In the genomic region with DNA sequence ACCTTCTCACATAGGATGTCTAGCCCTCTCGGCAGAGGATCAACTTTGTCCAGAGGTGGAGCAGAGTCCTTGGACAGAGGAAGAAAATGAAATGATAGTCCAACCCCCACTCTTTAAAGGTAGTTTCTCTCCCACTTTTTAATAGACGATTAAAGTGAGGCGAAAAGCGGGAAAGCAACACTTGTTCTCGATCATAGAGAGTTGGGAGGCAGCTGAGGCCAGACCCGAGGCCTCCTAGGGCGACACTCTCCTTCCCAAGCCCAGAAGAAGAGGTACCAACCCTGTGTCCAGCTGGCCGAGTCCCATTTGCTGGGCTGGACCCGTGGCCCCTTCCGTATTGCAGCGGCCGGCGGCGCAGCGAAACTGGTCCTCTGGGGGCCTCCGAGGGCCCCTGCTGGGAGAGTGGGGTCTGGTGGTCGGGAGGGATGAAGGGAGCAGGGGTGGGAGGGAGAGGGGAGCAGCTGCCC, we compare ENCODE assay signal across 10 cellular contexts. TPM values are rescaled to one million over a fixed set of nuclear protein-coding genes. Genes with fewer than 3 reads are reported as not detected.
A peak's percentile ranks its signal among the peaks of the same experiment; 100 is the strongest.
DNase-seq lines count a peak whose midpoint lies in the region; ATAC-seq and TF ChIP-seq lines count a peak whose summit lies in the region.
"Had no signal": no experiment of that assay in that cellular context is flagged by ENCODE, and none has a peak within 500 bp of the region (broad histone marks: within the 10 kb centered on the region; RNA-seq: fewer than 3 reads in every experiment).

No MANE protein-coding gene starts in this region.

- POLR2A ChIA-PET in CD4-positive, alpha-beta T cell (lab: Charles Lee), result no interaction called here

- peaks cover 12 to 90% (median 86%) of the 10 kb centered on the region in 4 donors for H3K4me1 ChIP-seq in esophagus muscularis mucosa

- H3K36me3 Mint-ChIP-seq in CD4-positive, alpha-beta T cell (ENCODE audit: low read depth), result no peaks in the 10 kb centered on the region

- H3K27ac ChIP-seq in esophagus muscularis mucosa (replicated peaks in 1 of 4), result peak overlapping the region; percentile 85 to 89 (median 86)
- H3K27ac ChIP-seq in neural cell (ENCODE audit: low read length), result no peak overlapping the region
- no peak overlapping the region for H3K27ac ChIP-seq in CD4-positive, alpha-beta T cell (ENCODE audit: low read depth, low read length)

- no peaks in the 10 kb centered on the region for H3K79me2 ChIP-seq in neural cell (replicated peaks; ENCODE audit: insufficient read depth, low read length)

- H3K9ac ChIP-seq in neural cell (ENCODE audit: low read length), result no peak overlapping the region

- H3K4me3 ChIP-seq in esophagus muscularis mucosa, result peak overlapping the region; percentile 86 to 95 (median 90)
- H3K4me3 ChIP-seq in neural cell (ENCODE audit: low read length), result peak overlapping the region; percentile 58
- H3K4me3 ChIP-seq: mucosa of descending colon had no signal

- peak; percentile 2 for ATAC-seq in stimulated activated naive CD8-positive, alpha-beta T cell treated with anti-CD3 and anti-CD28 coated beads, Interleukin-15, amount 100 ng/mL, for 72 hours
- ATAC-seq in stimulated activated naive CD8-positive, alpha-beta T cell treated with anti-CD3 and anti-CD28 coated beads, Interleukin-15, Interleukin-2, amounts not matched to agents 100 U/mL and 50 U/mL, for 24 hours, result no peak
- no peak for ATAC-seq in CD4-positive, alpha-beta T cell (ENCODE audit: poor library complexity)
- ATAC-seq in HG03025 (IDR thresholded peaks at IDR 0.05; ENCODE audit: low FRiP score, unreplicated experiment), result no peak

- no peak overlapping the region for H3K4me2 ChIP-seq in neural cell (ENCODE audit: low read length)

- H3K36me3 ChIP-seq in esophagus muscularis mucosa, result no peaks in the 10 kb centered on the region
- H3K36me3 ChIP-seq in neural cell (ENCODE audit: insufficient read depth, low read length), result no peaks in the 10 kb centered on the region

- H3K27me3 ChIP-seq in esophagus muscularis mucosa (peaks cover 0 to 60% (median 0%) of the 10 kb centered on the region in 4 donors), neural cell (ENCODE audit: insufficient read depth, low read depth, low read length) (peaks cover 99% of the 10 kb centered on the region)
- H3K27me3 ChIP-seq in CD4-positive, alpha-beta T cell (ENCODE audit: control insufficient read depth, insufficient read depth, low read length), result peaks cover 90% of the 10 kb centered on the region

- H3K4me1 Mint-ChIP-seq in stimulated activated naive CD8-positive, alpha-beta T cell treated with anti-CD3 and anti-CD28 coated beads, Interleukin-15, amount 100 ng/mL, for 72 hours, result peaks cover 79% of the 10 kb centered on the region
- H3K4me1 Mint-ChIP-seq in CD4-positive, alpha-beta T cell (ENCODE audit: low read depth), result peaks cover 13% of the 10 kb centered on the region

- peaks cover 4% of the 10 kb centered on the region for H3F3A ChIP-seq in neural cell (ENCODE audit: insufficient read depth, low read length, poor library complexity, severe bottlenecking)

- TF ChIP-seq CTCF in esophagus muscularis mucosa (IDR thresholded peaks at IDR 0.05) (no peak), neural cell (IDR thresholded peaks at IDR 0.05; ENCODE audit: poor library complexity, severe bottlenecking) (no peak)
- no peak for TF ChIP-seq CTCF in CD4-positive, alpha-beta T cell (IDR thresholded peaks at IDR 0.05)

- H3K9me2 ChIP-seq in neural cell (ENCODE audit: insufficient read depth, low read length), result no peaks in the 10 kb centered on the region

- CTCF ChIA-PET in CD4-positive, alpha-beta T cell (lab: Charles Lee), result no interaction called here

- WGBS in esophagus muscularis mucosa, result 8% methylated on average over 15 of the region's 17 CpGs

- no peak overlapping the region for H3K4me3 Mint-ChIP-seq in stimulated activated naive CD8-positive, alpha-beta T cell treated with anti-CD3 and anti-CD28 coated beads, Interleukin-15, amount 100 ng/mL, for 72 hours
- no peak overlapping the region for H3K4me3 Mint-ChIP-seq in CD4-positive, alpha-beta T cell

- no peak for DNase-seq in stimulated activated naive CD8-positive, alpha-beta T cell treated with anti-CD3 and anti-CD28 coated beads, Interleukin-15, amount 100 ng/mL, for 72 hours
- no peak for DNase-seq in stimulated activated naive CD8-positive, alpha-beta T cell treated with anti-CD3 and anti-CD28 coated beads, Interleukin-15, Interleukin-2, amounts not matched to agents 100 U/mL and 50 U/mL, for 24 hours
- no peak for DNase-seq in esophagus muscularis mucosa (ENCODE audit: extremely low spot score)
- DNase-seq in CD4-positive, alpha-beta T cell, result no peak
- DNase-seq in activated T-cell treated with anti-CD3 and anti-CD28 coated beads for 4 hours, result no peak
- no peak for DNase-seq in activated CD4-positive, alpha-beta T cell treated with anti-CD3 and anti-CD28 coated beads for 4 hours
- DNase-seq: activated CD4-positive, CD25-positive, alpha-beta regulatory T cell treated with anti-CD3 and anti-CD28 coated beads, Interleukin-2, amount 50 U/mL, for 72 hours had no signal

- no peaks in the 10 kb centered on the region for H3K9me3 ChIP-seq in esophagus muscularis mucosa
- H3K9me3 ChIP-seq in neural cell (ENCODE audit: low read length), result no peaks in the 10 kb centered on the region
- H3K9me3 ChIP-seq in CD4-positive, alpha-beta T cell (ENCODE audit: control insufficient read depth, low read length), result no peaks in the 10 kb centered on the region
- H3K9me3 ChIP-seq: mucosa of descending colon had no signal

- no peak overlapping the region for H3K27ac Mint-ChIP-seq in stimulated activated naive CD8-positive, alpha-beta T cell treated with anti-CD3 and anti-CD28 coated beads, Interleukin-15, amount 100 ng/mL, for 72 hours
- no peak overlapping the region for H3K27ac Mint-ChIP-seq in CD4-positive, alpha-beta T cell

- H3K9me3 Mint-ChIP-seq in stimulated activated naive CD8-positive, alpha-beta T cell treated with anti-CD3 and anti-CD28 coated beads, Interleukin-15, amount 100 ng/mL, for 72 hours, result no peaks in the 10 kb centered on the region
- no peaks in the 10 kb centered on the region for H3K9me3 Mint-ChIP-seq in CD4-positive, alpha-beta T cell

- TF ChIP-seq EP300 in esophagus muscularis mucosa (IDR thresholded peaks at IDR 0.05) (no peak), neural cell (conservative IDR thresholded peaks at IDR 0.05; ENCODE audit: poor library complexity, severe bottlenecking) (no peak)

- H3K27me3 Mint-ChIP-seq in stimulated activated naive CD8-positive, alpha-beta T cell treated with anti-CD3 and anti-CD28 coated beads, Interleukin-15, amount 100 ng/mL, for 72 hours, result peaks cover 100% of the 10 kb centered on the region
- H3K27me3 Mint-ChIP-seq in CD4-positive, alpha-beta T cell, result peaks cover 76% of the 10 kb centered on the region

- TF ChIP-seq POLR2A in esophagus muscularis mucosa (IDR thresholded peaks at IDR 0.05; ENCODE audit: low read depth), result no peak

- intact Hi-C loops in esophagus muscularis mucosa (cut with DNase I), result loop anchor here (2.0 to 10.0 kb wide), 7 partner anchors 262 to 768 kb away; no protein-coding TSS in a partner anchor
- intact Hi-C loops in CD4-positive, alpha-beta T cell (cut with DNase I, micrococcal nuclease), result loop anchor here in 1 of 2 experiments (5.0 to 10.0 kb wide), 2 partner anchors 240 to 768 kb away; no protein-coding TSS in a partner anchor

- TF ChIP-seq RAD21 in neural cell (conservative IDR thresholded peaks at IDR 0.05), result no peak

- no peaks in the 10 kb centered on the region for H4K20me1 ChIP-seq in neural cell (ENCODE audit: insufficient read depth)

- no peak overlapping the region for H2AFZ ChIP-seq in neural cell (ENCODE audit: low read depth, low read length)

TF ChIP-seq in neural cell, 6 proteins besides CTCF, POLR2A, EP300 and RAD21:
- TF ChIP-seq EZH2 (IDR thresholded peaks at IDR 0.05; ENCODE audit: borderline replicate concordance, insufficient read depth, low read length, poor library complexity, severe bottlenecking) (no peak), SMC3 (conservative IDR thresholded peaks at IDR 0.05; ENCODE audit: poor library complexity) (no peak), TAF1 (IDR thresholded peaks at IDR 0.05; ENCODE audit: low read depth) (no peak), MXI1 (conservative IDR thresholded peaks at IDR 0.05; ENCODE audit: poor library complexity, severe bottlenecking) (no peak), POLR2AphosphoS5 (IDR thresholded peaks at IDR 0.05) (no peak)
- TF ChIP-seq, protein P1, sequence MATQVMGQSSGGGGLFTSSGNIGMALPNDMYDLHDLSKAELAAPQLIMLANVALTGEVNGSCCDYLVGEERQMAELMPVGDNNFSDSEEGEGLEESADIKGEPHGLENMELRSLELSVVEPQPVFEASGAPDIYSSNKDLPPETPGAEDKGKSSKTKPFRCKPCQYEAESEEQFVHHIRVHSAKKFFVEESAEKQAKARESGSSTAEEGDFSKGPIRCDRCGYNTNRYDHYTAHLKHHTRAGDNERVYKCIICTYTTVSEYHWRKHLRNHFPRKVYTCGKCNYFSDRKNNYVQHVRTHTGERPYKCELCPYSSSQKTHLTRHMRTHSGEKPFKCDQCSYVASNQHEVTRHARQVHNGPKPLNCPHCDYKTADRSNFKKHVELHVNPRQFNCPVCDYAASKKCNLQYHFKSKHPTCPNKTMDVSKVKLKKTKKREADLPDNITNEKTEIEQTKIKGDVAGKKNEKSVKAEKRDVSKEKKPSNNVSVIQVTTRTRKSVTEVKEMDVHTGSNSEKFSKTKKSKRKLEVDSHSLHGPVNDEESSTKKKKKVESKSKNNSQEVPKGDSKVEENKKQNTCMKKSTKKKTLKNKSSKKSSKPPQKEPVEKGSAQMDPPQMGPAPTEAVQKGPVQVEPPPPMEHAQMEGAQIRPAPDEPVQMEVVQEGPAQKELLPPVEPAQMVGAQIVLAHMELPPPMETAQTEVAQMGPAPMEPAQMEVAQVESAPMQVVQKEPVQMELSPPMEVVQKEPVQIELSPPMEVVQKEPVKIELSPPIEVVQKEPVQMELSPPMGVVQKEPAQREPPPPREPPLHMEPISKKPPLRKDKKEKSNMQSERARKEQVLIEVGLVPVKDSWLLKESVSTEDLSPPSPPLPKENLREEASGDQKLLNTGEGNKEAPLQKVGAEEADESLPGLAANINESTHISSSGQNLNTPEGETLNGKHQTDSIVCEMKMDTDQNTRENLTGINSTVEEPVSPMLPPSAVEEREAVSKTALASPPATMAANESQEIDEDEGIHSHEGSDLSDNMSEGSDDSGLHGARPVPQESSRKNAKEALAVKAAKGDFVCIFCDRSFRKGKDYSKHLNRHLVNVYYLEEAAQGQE (IDR thresholded peaks at IDR 0.05; ENCODE audit: borderline replicate concordance), result no peak

RNA-seq across cellular contexts. Expression of a gene that starts 2.3 kb away (rescaled TPM):
- total RNA-seq in esophagus muscularis mucosa, result 10 to 100 TPM; 14.5 to 45.9 (median 21.0) TPM
- polyA plus RNA-seq in neural cell, result 0.59 and 0.74 TPM in 2 replicates
- polyA minus RNA-seq in neural cell, result 0.93 and 0.97 TPM in 2 replicates
- under 1 TPM in 1 of 2 experiments, not detected in 1; 0.06 TPM for total RNA-seq in CD4-positive, alpha-beta T cell

Comparison
In these comparisons a context has a peak if more than half of its experiments do, and no peak if none do; other contexts are left out.
1. H3K27ac ChIP-seq: peak in esophagus muscularis mucosa (4 of 4); none in neural cell (single experiment) and CD4-positive, alpha-beta T cell (single experiment).
2. RNA of a gene that starts 2.3 kb away (total RNA-seq): 14.5 to 45.9 TPM in esophagus muscularis mucosa; 0.06 TPM in CD4-positive, alpha-beta T cell; every median in the first group is over 10 times any median in the second.